8 cellular contexts compared by ENCODE assay signal in genomic region chr15:31365655-31366127, GRCh38. TPM values are rescaled to one million over a fixed set of nuclear protein-coding genes. Genes with fewer than 3 reads are reported as not detected.
DNase-seq lines count a peak whose midpoint lies in the region; ATAC-seq, FAIRE-seq and TF ChIP-seq lines count a peak whose summit lies in the region.

No MANE protein-coding gene starts in this region.

- no peak overlapping the region for H3K9ac ChIP-seq in astrocyte (ENCODE audit: low read length)

- no peak for TF ChIP-seq CTCF in astrocyte (IDR thresholded peaks at IDR 0.05; ENCODE audit: insufficient read depth, low read depth, low read length)

- DNase-seq in T-helper 9 cell (peak; percentile 65), astrocyte (ENCODE audit: low read depth) (peak; percentile 38), hypothalamus (lab: John Stamatoyannopoulos, UW) (peak in 50 of 51 donors; percentile 20 to 97 (median 81)), NCI-H1105 treated with DMSO at 0.1 percent for 48 hours (lab: John Stamatoyannopoulos, UW) (no peak), NCI-H2171 treated with DMSO at 0.1 percent for 48 hours (lab: John Stamatoyannopoulos, UW) (no peak)

- peaks cover 74% of the 10 kb centered on the region for H3K79me2 ChIP-seq in astrocyte (ENCODE audit: insufficient read depth, low read length)

- peaks cover 5% of the 10 kb centered on the region for H3K36me3 Mint-ChIP-seq in astrocyte (ENCODE audit: low read depth, unreplicated experiment)

- no peaks in the 10 kb centered on the region for H3K27me3 ChIP-seq in astrocyte (ENCODE audit: insufficient read depth, low read length)

- no peaks in the 10 kb centered on the region for H3K9me3 Mint-ChIP-seq in astrocyte (ENCODE audit: unreplicated experiment)

- peak overlapping the region; percentile 34 for H3K27ac Mint-ChIP-seq in astrocyte (ENCODE audit: unreplicated experiment)

- H3K4me3 ChIP-seq in astrocyte (ENCODE audit: insufficient read depth, low read depth, low read length) (no peak overlapping the region), skin epidermis (peak overlapping the region in 2 of 7 experiments; percentile 4 to 15)

- no peaks in the 10 kb centered on the region for H3K36me3 ChIP-seq in astrocyte (ENCODE audit: insufficient read depth, low read length)

- no peaks in the 10 kb centered on the region for H3K27me3 Mint-ChIP-seq in astrocyte (ENCODE audit: low read depth, unreplicated experiment)

- ATAC-seq in GM18870 (IDR thresholded peaks at IDR 0.05; ENCODE audit: unreplicated experiment) (peak; percentile 38), HG03442 (IDR thresholded peaks at IDR 0.05; ENCODE audit: unreplicated experiment) (peak; percentile 52)

- no peak overlapping the region for H2AFZ ChIP-seq in astrocyte (ENCODE audit: low read depth, low read length)

- peaks cover 92% of the 10 kb centered on the region for H4K20me1 ChIP-seq in astrocyte (ENCODE audit: insufficient read depth, low read length)

- H3K4me1 Mint-ChIP-seq in astrocyte (ENCODE audit: low read depth, unreplicated experiment) = peaks cover 21% of the 10 kb centered on the region

- H3K4me1 ChIP-seq in astrocyte (ENCODE audit: insufficient read depth, low read length) = peaks cover 12% of the 10 kb centered on the region

- H3K4me3 Mint-ChIP-seq in astrocyte (ENCODE audit: unreplicated experiment) = no peak overlapping the region

- H3K9me3 ChIP-seq in astrocyte (ENCODE audit: insufficient read depth, low read depth, low read length) = no peaks in the 10 kb centered on the region

- FAIRE-seq in astrocyte (lab: Jason Lieb, UNC) = no peak

- peak overlapping the region; percentile 22 for H3K4me2 ChIP-seq in astrocyte (ENCODE audit: low read length)

- H3K27ac ChIP-seq in astrocyte (ENCODE audit: low read depth, low read length) (no peak overlapping the region), skin epidermis (peak overlapping the region; percentile 30 to 99 (median 75))

RNA-seq across cellular contexts. Expression of gene KLF13, which starts 39.1 kb away (rescaled TPM):
- total RNA-seq in astrocyte = 31.0 and 33.6 TPM in 2 replicates

Comparison
In these comparisons a context has a peak if more than half of its experiments do, and no peak if none do; other contexts are left out.
1. DNase-seq: peak in T-helper 9 cell (single experiment), astrocyte (single experiment) and hypothalamus (50 of 51); none in NCI-H1105 treated with DMSO at 0.1 percent for 48 hours (single experiment) and NCI-H2171 treated with DMSO at 0.1 percent for 48 hours (single experiment).